ENCODE assay signal across 8 cellular contexts in genomic region chr13:111049791-111050538, GRCh38.
DNase-seq lines count a peak whose midpoint lies in the region; ATAC-seq, FAIRE-seq and TF ChIP-seq lines count a peak whose summit lies in the region.

No MANE protein-coding gene starts in this region.

- no peak for TF ChIP-seq EP300 in A549 (IDR thresholded peaks at IDR 0.05)

- 68% methylated on average over 17 of the region's 19 CpGs for WGBS in A549 (ENCODE audit: missing lambda C conversion rate)

- no peaks in the 10 kb centered on the region for H3K4me1 Mint-ChIP-seq in CD4-positive, alpha-beta T cell (ENCODE audit: low read depth)

- H3K4me2 ChIP-seq in A549, result no peak overlapping the region

- H3K36me3 ChIP-seq in kidney epithelial cell (ENCODE audit: control insufficient read depth, insufficient read depth, low read length), result no peaks in the 10 kb centered on the region
- no peaks in the 10 kb centered on the region for H3K36me3 ChIP-seq in MG63

- H3K4me3 ChIP-seq in A549 (no peak overlapping the region), astrocyte of the cerebellum (ENCODE audit: low read depth, low read length) (no peak overlapping the region), kidney epithelial cell (ENCODE audit: low read depth, low read length) (no peak overlapping the region), MG63 (no peak overlapping the region)

- intact Hi-C loops in CD4-positive, alpha-beta T cell (cut with DNase I, micrococcal nuclease), result loop anchor here in 1 of 2 experiments (10.0 kb wide), 1 partner anchor 455 kb away; no protein-coding TSS in a partner anchor

- no peak overlapping the region for H3K4me3 Mint-ChIP-seq in CD4-positive, alpha-beta T cell

- H3K27ac Mint-ChIP-seq in CD4-positive, alpha-beta T cell, result no peak overlapping the region

- CTCF ChIA-PET in A549 (lab: Yijun Ruan, JAX), result interaction anchor here (0.6 to 3.0 kb wide), 13 partner anchors 10 to 174 kb away, joined by 3 to 13 read pairs (median 3); partner anchors contain the start of gene ANKRD10
- CTCF ChIA-PET in CD4-positive, alpha-beta T cell (lab: Charles Lee), result interaction anchor here (0.8 kb wide), 1 partner anchor 17 kb away, joined by 3 read pairs; no protein-coding TSS in a partner anchor

- TF ChIP-seq CTCF in A549 (IDR thresholded peaks at IDR 0.05) (peak; percentile 62), GM13977 (IDR thresholded peaks at IDR 0.05; ENCODE audit: extremely low read depth, insufficient read depth, missing control alignments) (peak; percentile 62), astrocyte of the cerebellum (IDR thresholded peaks at IDR 0.05; ENCODE audit: low read depth, low read length, missing control alignments) (peak; percentile 39), kidney epithelial cell (IDR thresholded peaks at IDR 0.05; ENCODE audit: insufficient read depth, low read length, poor library complexity, severe bottlenecking) (peak; percentile 46)
- TF ChIP-seq CTCF in CD4-positive, alpha-beta T cell (IDR thresholded peaks at IDR 0.05), result no peak

- peak; percentile 71 to 75 for TF ChIP-seq RAD21 in A549 (conservative IDR thresholded peaks at IDR 0.05 in 1 of 2, IDR thresholded peaks at IDR 0.05 in 1 of 2)

- H3K9me3 ChIP-seq in A549 (no peaks in the 10 kb centered on the region), MG63 (no peaks in the 10 kb centered on the region)
- H3K9me3 ChIP-seq in CD4-positive, alpha-beta T cell (ENCODE audit: control insufficient read depth, low read length), result no peaks in the 10 kb centered on the region

- no peaks in the 10 kb centered on the region for H3K9me3 Mint-ChIP-seq in CD4-positive, alpha-beta T cell

- in situ Hi-C loops in GM13977 (cut with MboI; ENCODE audit: low pct_unique_long_range_greater_than_20kb, low sequenced_read_pairs, unreplicated experiment), result loop anchor here (25.0 kb wide), 1 partner anchor 187 kb away; no protein-coding TSS in a partner anchor
- in situ Hi-C loops in astrocyte of the cerebellum (cut with HindIII; ENCODE audit: low sequenced_read_pairs), result no loop called here

- H3K4me1 ChIP-seq in A549, result no peaks in the 10 kb centered on the region

- no peak overlapping the region for H3K27ac ChIP-seq in A549
- H3K27ac ChIP-seq in CD4-positive, alpha-beta T cell (ENCODE audit: low read depth, low read length), result no peak overlapping the region

- H3K27me3 ChIP-seq in kidney epithelial cell (ENCODE audit: control insufficient read depth, insufficient read depth, low read length) (no peaks in the 10 kb centered on the region), MG63 (no peaks in the 10 kb centered on the region)
- no peaks in the 10 kb centered on the region for H3K27me3 ChIP-seq in CD4-positive, alpha-beta T cell (ENCODE audit: control insufficient read depth, insufficient read depth, low read length)

- POLR2A ChIA-PET in A549 (lab: Yijun Ruan, JAX), result no interaction called here
- POLR2A ChIA-PET in CD4-positive, alpha-beta T cell (lab: Charles Lee), result no interaction called here

- FAIRE-seq in A549 (lab: Jason Lieb, UNC), result no peak

- DNase-seq in A549 (ENCODE audit: low read depth in 1 of 2, low spot score in 1 of 2), result no peak
- no peak for DNase-seq in GM13977 (ENCODE audit: low spot score)
- no peak for DNase-seq in astrocyte of the cerebellum (ENCODE audit: low read depth)
- no peak for DNase-seq in kidney epithelial cell (ENCODE audit: low read depth)
- no peak for DNase-seq in UCSD-AML1 (lab: John Stamatoyannopoulos, UW; ENCODE audit: unreplicated experiment)
- DNase-seq in NCI-H526 treated with DMSO at 0.1 percent for 48 hours (lab: John Stamatoyannopoulos, UW), result no peak
- DNase-seq in MG63, result no peak
- DNase-seq in CD4-positive, alpha-beta T cell, result no peak

- ATAC-seq in A549, result peak in 1 of 2 experiments; percentile 70; a peak in 3 of 6 replicates
- no peak for ATAC-seq in CD4-positive, alpha-beta T cell (ENCODE audit: poor library complexity)

- H3K36me3 Mint-ChIP-seq in CD4-positive, alpha-beta T cell (ENCODE audit: low read depth), result no peaks in the 10 kb centered on the region

- TF ChIP-seq POLR2A in A549 (IDR thresholded peaks at IDR 0.05; ENCODE audit: low read length), result no peak

- H3K27me3 Mint-ChIP-seq in CD4-positive, alpha-beta T cell, result peaks cover 12% of the 10 kb centered on the region

TF ChIP-seq in A549, 52 proteins besides CTCF, POLR2A, EP300 and RAD21:
- peak; percentile 85 for TF ChIP-seq SMC3 (IDR thresholded peaks at IDR 0.05)
- TF ChIP-seq, protein P1, sequence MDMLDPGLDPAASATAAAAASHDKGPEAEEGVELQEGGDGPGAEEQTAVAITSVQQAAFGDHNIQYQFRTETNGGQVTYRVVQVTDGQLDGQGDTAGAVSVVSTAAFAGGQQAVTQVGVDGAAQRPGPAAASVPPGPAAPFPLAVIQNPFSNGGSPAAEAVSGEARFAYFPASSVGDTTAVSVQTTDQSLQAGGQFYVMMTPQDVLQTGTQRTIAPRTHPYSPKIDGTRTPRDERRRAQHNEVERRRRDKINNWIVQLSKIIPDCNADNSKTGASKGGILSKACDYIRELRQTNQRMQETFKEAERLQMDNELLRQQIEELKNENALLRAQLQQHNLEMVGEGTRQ (IDR thresholded peaks at IDR 0.05), result no peak
TF ChIP-seq in A549: peak in this region for 1.
